ENCODE assay signal across 8 cellular contexts in genomic region chr12:50825372-50825838, GRCh38. TPM values are rescaled to one million over a fixed set of nuclear protein-coding genes. Genes with fewer than 3 reads are reported as not detected.
DNase-seq lines count a peak whose midpoint lies in the region; ATAC-seq, FAIRE-seq and TF ChIP-seq lines count a peak whose summit lies in the region.

No MANE protein-coding gene starts in this region.

- H3K36me3 ChIP-seq in body of pancreas (replicated peaks in 1 of 2; ENCODE audit: insufficient read depth in 1 of 2, low read depth in 2 of 2), result no peaks in the 10 kb centered on the region

- no peaks in the 10 kb centered on the region for H3K27me3 ChIP-seq in body of pancreas

- H3K27me3 Mint-ChIP-seq in stimulated activated naive B cell treated with anti-CD40 and anti-IgM and Interleukin-4, amounts not matched to agents 10 μg/mL and 1 μg/mL and 100 μg/mL, for 72 hours, result no peaks in the 10 kb centered on the region

- peak; percentile 16 to 84 (median 75) for TF ChIP-seq CTCF in body of pancreas (IDR thresholded peaks at IDR 0.05)

- ATAC-seq in body of pancreas, result peak; percentile 93
- ATAC-seq in stimulated activated naive B cell treated with anti-CD40 and anti-IgM and Interleukin-4, amounts not matched to agents 10 μg/mL and 1 μg/mL and 100 μg/mL, for 72 hours (replicated peaks), result peak; percentile 70 to 72

- H3K27ac ChIP-seq in body of pancreas, result peak overlapping the region; percentile 65 to 76 (median 70)

- H3K4me3 Mint-ChIP-seq in stimulated activated naive B cell treated with anti-CD40 and anti-IgM and Interleukin-4, amounts not matched to agents 10 μg/mL and 1 μg/mL and 100 μg/mL, for 72 hours, result no peak overlapping the region

- peaks cover 14% of the 10 kb centered on the region for H3K4me1 ChIP-seq in body of pancreas

- H3K9me3 Mint-ChIP-seq in stimulated activated naive B cell treated with anti-CD40 and anti-IgM and Interleukin-4, amounts not matched to agents 10 μg/mL and 1 μg/mL and 100 μg/mL, for 72 hours, result no peaks in the 10 kb centered on the region

- DNase-seq in AG08396 (ENCODE audit: low spot score) (peak; percentile 21), GM18507 (ENCODE audit: extremely low spot score, insufficient read length, low read depth) (no peak), NCI-H748 treated with DMSO at 0.1 percent for 48 hours (lab: John Stamatoyannopoulos, UW) (peak; percentile 24), body of pancreas (peak in 3 of 4 donors; percentile 18 to 30 (median 20)), GM12892 (ENCODE audit: insufficient read length) (no peak)
- no peak for DNase-seq in stimulated activated naive B cell treated with anti-CD40 and anti-IgM and Interleukin-4, amounts not matched to agents 10 μg/mL and 1 μg/mL and 100 μg/mL, for 72 hours
- no peak for DNase-seq in stimulated activated CD4-positive, alpha-beta T cell treated with anti-CD3 and anti-CD28 coated beads, Interleukin-1b, Interleukin-23, amount 100 ng/mL, for 48 hours

- 0% methylated on average over 2 of the region's 2 CpGs for WGBS in body of pancreas, 2 donors

- no peak overlapping the region for H3K4me3 ChIP-seq in body of pancreas

- no peak overlapping the region for H3K27ac Mint-ChIP-seq in stimulated activated naive B cell treated with anti-CD40 and anti-IgM and Interleukin-4, amounts not matched to agents 10 μg/mL and 1 μg/mL and 100 μg/mL, for 72 hours

- TF ChIP-seq POLR2A in body of pancreas (IDR thresholded peaks at IDR 0.05) (no peak), GM12892 (IDR thresholded peaks at IDR 0.05; ENCODE audit: low read depth, low read length) (no peak)

- intact Hi-C loops in body of pancreas (cut with DNase I), result loop anchor here (10.0 kb wide), 1 partner anchor 519 kb away; the partner anchor contains the start of gene CELA1

- FAIRE-seq in GM18507 (lab: Jason Lieb, UNC) (peak; percentile 81), islet of Langerhans (lab: Jason Lieb, UNC) (peak; percentile 99), GM12892 (lab: Jason Lieb, UNC) (no peak)

- H3K9me3 ChIP-seq in body of pancreas, result no peaks in the 10 kb centered on the region

- H3K36me3 Mint-ChIP-seq in stimulated activated naive B cell treated with anti-CD40 and anti-IgM and Interleukin-4, amounts not matched to agents 10 μg/mL and 1 μg/mL and 100 μg/mL, for 72 hours, result no peaks in the 10 kb centered on the region

- peaks cover 2 to 13% of the 10 kb centered on the region in 2 donors for H3K4me1 Mint-ChIP-seq in stimulated activated naive B cell treated with anti-CD40 and anti-IgM and Interleukin-4, amounts not matched to agents 10 μg/mL and 1 μg/mL and 100 μg/mL, for 72 hours

RNA-seq across cellular contexts. Expression of gene TMPRSS12, which starts 17.3 kb away (rescaled TPM):
- total RNA-seq in body of pancreas, result not detected
- polyA plus RNA-seq in GM12892 (2012; ENCODE audit: missing spikeins), result not detected

Comparison
In these comparisons a context has a peak if more than half of its experiments do, and no peak if none do; other contexts are left out.
1. DNase-seq: peak in AG08396 (single experiment), NCI-H748 treated with DMSO at 0.1 percent for 48 hours (single experiment) and body of pancreas (3 of 4); none in GM18507 (single experiment), stimulated activated naive B cell treated with anti-CD40 and anti-IgM and Interleukin-4, amounts not matched to agents 10 μg/mL and 1 μg/mL and 100 μg/mL, for 72 hours (single experiment), stimulated activated CD4-positive, alpha-beta T cell treated with anti-CD3 and anti-CD28 coated beads, Interleukin-1b, Interleukin-23, amount 100 ng/mL, for 48 hours (single experiment) and GM12892 (single experiment).